ENCODE assay signal across 8 cellular contexts in the genomic region with DNA sequence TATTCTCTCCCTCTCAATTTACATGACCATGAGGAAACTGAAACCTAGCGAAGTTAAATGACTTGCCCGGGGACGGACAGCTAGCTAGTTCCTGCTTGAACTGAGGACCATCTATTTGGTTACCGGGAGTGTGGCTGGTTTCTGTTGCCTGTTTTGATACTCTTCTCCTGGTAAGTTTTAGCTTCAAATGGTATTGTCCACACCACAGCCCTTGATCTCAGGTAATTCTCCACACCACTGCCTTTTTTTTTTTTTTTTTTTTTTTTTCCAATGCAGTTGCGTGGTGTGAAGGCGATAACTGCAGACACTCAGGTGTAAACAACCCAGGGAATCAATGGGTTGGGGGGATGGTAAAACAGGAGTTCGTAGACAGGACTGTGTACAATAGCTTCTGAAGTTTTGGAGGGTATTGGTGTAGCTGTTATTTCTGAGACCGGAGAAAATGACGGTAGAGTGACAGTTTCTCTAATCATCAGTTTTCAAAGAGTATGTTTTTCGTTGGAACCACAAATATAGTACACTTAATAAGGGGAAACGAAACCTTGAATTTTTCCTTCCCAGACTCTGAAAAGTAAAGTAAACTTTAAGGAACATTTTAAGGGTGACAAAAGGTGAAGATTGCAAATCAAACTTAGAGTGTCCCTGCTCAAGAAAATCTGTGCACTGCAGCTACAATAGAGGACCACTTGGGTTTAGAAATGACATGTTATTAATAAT.
DNase-seq lines count a peak whose midpoint lies in the region; ATAC-seq, FAIRE-seq and TF ChIP-seq lines count a peak whose summit lies in the region.

No MANE protein-coding gene starts in this region.

- H3K4me1 ChIP-seq in colonic mucosa (no peaks in the 10 kb centered on the region), pancreas (peaks cover 0 to 6% (median 2%) of the 10 kb centered on the region in 3 donors)

- FAIRE-seq in pancreas (lab: Jason Lieb, UNC) (no peak), frontal cortex (lab: Jason Lieb, UNC) (no peak)

- H3K9me3 ChIP-seq in colonic mucosa, result no peaks in the 10 kb centered on the region
- no peaks in the 10 kb centered on the region for H3K9me3 ChIP-seq in pancreas

- intact Hi-C loops in colonic mucosa (cut with DNase I) (no loop called here), pancreas (cut with DNase I) (no loop called here)

- TF ChIP-seq CTCF in colonic mucosa (IDR thresholded peaks at IDR 0.05) (no peak), pancreas (IDR thresholded peaks at IDR 0.05) (no peak)

- H3K27ac ChIP-seq in colonic mucosa (peak overlapping the region; percentile 77), pancreas (peak overlapping the region in 3 of 4 donors; percentile 56 to 93 (median 85))

- WGBS in pancreas, 2 donors, result 8 to 13% methylated on average over 11 of the region's 11 CpGs

- ATAC-seq in GM19043 (IDR thresholded peaks at IDR 0.05; ENCODE audit: low read depth, unreplicated experiment) (peak; percentile 69), HG03565 (IDR thresholded peaks at IDR 0.05; ENCODE audit: unreplicated experiment) (peak; percentile 44), pancreas (peak; percentile 49 to 64 (median 59))

- DNase-seq in DMS153 (lab: John Stamatoyannopoulos, UW), result peak; percentile 78
- peak; percentile 50 for DNase-seq in colonic mucosa
- peak in 1 of 6 donors; percentile 41 for DNase-seq in pancreas
- DNase-seq in frontal cortex (ENCODE audit: low spot score in 2 of 2), result no peak
- no peak for DNase-seq in COLO829 (ENCODE audit: low spot score)
- DNase-seq in NCI-H446 treated with DMSO at 0.1 percent for 48 hours (lab: John Stamatoyannopoulos, UW), result no peak

- H3K36me3 ChIP-seq in colonic mucosa (no peaks in the 10 kb centered on the region), pancreas (no peaks in the 10 kb centered on the region)

- H3K27me3 ChIP-seq in colonic mucosa (no peaks in the 10 kb centered on the region), pancreas (no peaks in the 10 kb centered on the region)

- H3K9ac ChIP-seq in colonic mucosa (ENCODE audit: low read depth in 2 of 2, low read length in 2 of 2), result peak overlapping the region in 1 of 2 donors; percentile 75

- H3K4me3 ChIP-seq in colonic mucosa, result peak overlapping the region; percentile 16
- H3K4me3 ChIP-seq in pancreas, result peak overlapping the region in 3 of 4 donors; percentile 4 to 48 (median 40)

Comparison
In these comparisons a context has a peak if more than half of its experiments do, and no peak if none do; other contexts are left out.
1. DNase-seq: peak in DMS153 (single experiment) and colonic mucosa (single experiment); none in frontal cortex (0 of 2), COLO829 (single experiment) and NCI-H446 treated with DMSO at 0.1 percent for 48 hours (single experiment).
2. Peak in every context shown above with its lines, with median percentiles within 50 percentile points of each other: ATAC-seq.